Comparison of ENCODE assay signal across 36 cellular contexts in the genomic region with DNA sequence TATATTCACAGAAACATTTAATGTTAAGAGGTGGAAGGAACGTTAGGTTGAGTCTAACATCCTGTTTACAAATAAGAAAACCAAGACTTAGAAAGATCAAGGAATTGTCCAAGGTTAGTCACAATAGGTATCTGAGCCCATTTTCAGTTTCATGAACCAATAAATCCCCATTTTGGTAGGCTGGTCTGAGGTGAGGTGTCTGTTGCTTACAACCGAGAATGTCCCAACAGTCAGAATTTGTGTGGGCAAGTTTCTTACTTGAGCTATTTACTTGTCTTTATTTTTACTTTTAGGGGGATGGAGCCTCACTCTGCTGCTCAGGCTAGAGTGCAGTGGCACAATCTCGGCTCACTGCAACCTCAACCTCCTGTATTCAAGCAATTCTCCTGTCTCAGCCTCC.
"Had no signal": no experiment of that assay in that cellular context is flagged by ENCODE, and none has a peak within 500 bp of the region (broad histone marks: within the 10 kb centered on the region; RNA-seq: fewer than 3 reads in every experiment).

No MANE protein-coding gene starts in this region.

- H3K4me3 Mint-ChIP-seq: activated naive CD4-positive, alpha-beta T cell treated with anti-CD3 and anti-CD28 coated beads for 36 hours; activated naive CD4-positive, alpha-beta T cell treated with anti-CD3 and anti-CD28 coated beads, Interleukin-2, amount 10 ng/mL, durations not matched to agents 7 days and 5 days; activated naive CD4-positive, alpha-beta T cell treated with anti-CD3 and anti-CD28 coated beads, Interleukin-2, amount 50 U/mL, for 24 hours; activated naive CD8-positive, alpha-beta T cell; activated naive CD8-positive, alpha-beta T cell treated with anti-CD3 and anti-CD28 coated beads for 36 hours; activated naive CD8-positive, alpha-beta T cell treated with anti-CD3 and anti-CD28 coated beads, Interleukin-2, amount 10 ng/mL, durations not matched to agents 7 days and 5 days; activated naive CD8-positive, alpha-beta T cell treated with anti-CD3 and anti-CD28 coated beads, Interleukin-2, amount 50 U/mL, for 24 hours; activated T-cell treated with anti-CD3 and anti-CD28 coated beads, Interleukin-2, amount 50 U/mL, for 24 hours; activated T-cell treated with anti-CD3 and anti-CD28 coated beads, Interleukin-2, amount 50 U/mL, for 4 hours; activated T-cell treated with anti-CD3 and anti-CD28 coated beads, Interleukin-2, amount 50 U/mL, for 72 hours; activated T-helper 1 cell treated with anti-CD3 and anti-CD28 coated beads, Interleukin-12 subunit alpha, Interleukin-12 subunit beta, Interleukin-2, Interleukin-4 antibody, amounts not matched to agents 30 ng/mL and 10 ng/mL and 1 ng/mL, durations not matched to agents 14 hours and 24 hours and 36 hours; brain; central memory CD8-positive, alpha-beta T cell had no signal

- H3K27ac ChIP-seq: adrenal gland, ascending aorta, body of pancreas, brain microvascular endothelial cell, breast epithelium, cardiac muscle cell had no signal

- H3K9me3 Mint-ChIP-seq: activated naive CD4-positive, alpha-beta T cell treated with anti-CD3 and anti-CD28 coated beads, Interleukin-2, amount 50 U/mL, for 24 hours; central memory CD8-positive, alpha-beta T cell had no signal

- H3K27me3 ChIP-seq: adrenal gland, ascending aorta, body of pancreas, brain microvascular endothelial cell, breast epithelium, cardiac muscle cell had no signal

- H3K4me1 Mint-ChIP-seq: activated naive CD4-positive, alpha-beta T cell treated with anti-CD3 and anti-CD28 coated beads, Interleukin-2, amount 10 ng/mL, durations not matched to agents 7 days and 5 days; activated naive CD4-positive, alpha-beta T cell treated with anti-CD3 and anti-CD28 coated beads, Interleukin-2, amount 50 U/mL, for 24 hours; activated naive CD8-positive, alpha-beta T cell treated with anti-CD3 and anti-CD28 coated beads for 36 hours; activated naive CD8-positive, alpha-beta T cell treated with anti-CD3 and anti-CD28 coated beads, Interleukin-2, amount 10 ng/mL, durations not matched to agents 7 days and 5 days; activated naive CD8-positive, alpha-beta T cell treated with anti-CD3 and anti-CD28 coated beads, Interleukin-2, amount 50 U/mL, for 24 hours; central memory CD8-positive, alpha-beta T cell had no signal

- H3K27me3 Mint-ChIP-seq: activated naive CD4-positive, alpha-beta T cell treated with anti-CD3 and anti-CD28 coated beads, Interleukin-2, amount 50 U/mL, for 24 hours; activated naive CD8-positive, alpha-beta T cell treated with anti-CD3 and anti-CD28 coated beads for 36 hours; activated naive CD8-positive, alpha-beta T cell treated with anti-CD3 and anti-CD28 coated beads, Interleukin-2, amount 10 ng/mL, durations not matched to agents 7 days and 5 days; activated naive CD8-positive, alpha-beta T cell treated with anti-CD3 and anti-CD28 coated beads, Interleukin-2, amount 50 U/mL, for 24 hours; activated T-cell treated with anti-CD3 and anti-CD28 coated beads, Interleukin-2, amount 50 U/mL, for 24 hours; brain; central memory CD8-positive, alpha-beta T cell had no signal

- H3K27ac Mint-ChIP-seq: activated naive CD4-positive, alpha-beta T cell treated with anti-CD3 and anti-CD28 coated beads for 36 hours; activated naive CD4-positive, alpha-beta T cell treated with anti-CD3 and anti-CD28 coated beads, Interleukin-2, amount 10 ng/mL, durations not matched to agents 7 days and 5 days; activated naive CD4-positive, alpha-beta T cell treated with anti-CD3 and anti-CD28 coated beads, Interleukin-2, amount 50 U/mL, for 24 hours; activated naive CD4-positive, alpha-beta T cell treated with anti-CD3 and anti-CD28 coated beads, Interleukin-2, amount 50 U/mL, for 72 hours; activated naive CD8-positive, alpha-beta T cell; activated naive CD8-positive, alpha-beta T cell treated with anti-CD3 and anti-CD28 coated beads for 36 hours; activated naive CD8-positive, alpha-beta T cell treated with anti-CD3 and anti-CD28 coated beads, Interleukin-2, amount 10 ng/mL, durations not matched to agents 7 days and 5 days; activated naive CD8-positive, alpha-beta T cell treated with anti-CD3 and anti-CD28 coated beads, Interleukin-2, amount 50 U/mL, for 24 hours; activated T-cell treated with anti-CD3 and anti-CD28 coated beads, Interleukin-2, amount 50 U/mL, for 24 hours; activated T-cell treated with anti-CD3 and anti-CD28 coated beads, Interleukin-2, amount 50 U/mL, for 72 hours; activated T-helper 1 cell treated with anti-CD3 and anti-CD28 coated beads, Interleukin-12 subunit alpha, Interleukin-12 subunit beta, Interleukin-2, Interleukin-4 antibody, amounts not matched to agents 30 ng/mL and 10 ng/mL and 1 ng/mL, durations not matched to agents 14 hours and 24 hours and 36 hours; activated T-helper 2 cell treated with anti-CD3 and anti-CD28 coated beads, Interferon-gamma antibody, Interleukin-2, Interleukin-4, amounts not matched to agents 10 μg/mL and 5 μg/mL and 100 μg/mL, durations not matched to agents 14 hours and 24 hours and 36 hours; brain had no signal

- DNase-seq: activated effector memory CD4-positive, alpha-beta T cell treated with anti-CD3 and anti-CD28 coated beads, Interleukin-2, amount 50 U/mL, for 16 hours; activated effector memory CD4-positive, alpha-beta T cell treated with Interleukin-2 at 50 U/mL for 16 hours; activated gamma-delta T cell; activated gamma-delta T cell treated with Interleukin-2 at 50 U/mL for 16 hours; activated naive CD4-positive, alpha-beta T cell; activated naive CD4-positive, alpha-beta T cell treated with anti-CD3 and anti-CD28 coated beads for 36 hours; activated naive CD4-positive, alpha-beta T cell treated with anti-CD3 and anti-CD28 coated beads, Interleukin-2, amount 10 ng/mL, durations not matched to agents 7 days and 5 days; activated naive CD4-positive, alpha-beta T cell treated with anti-CD3 and anti-CD28 coated beads, Interleukin-2, amount 50 U/mL, for 16 hours; activated naive CD4-positive, alpha-beta T cell treated with Interleukin-2 at 50 U/mL for 16 hours; activated naive CD8-positive, alpha-beta T cell treated with anti-CD3 and anti-CD28 coated beads for 36 hours; activated naive CD8-positive, alpha-beta T cell treated with anti-CD3 and anti-CD28 coated beads, Interleukin-2, amount 10 ng/mL, durations not matched to agents 7 days and 5 days; activated naive CD8-positive, alpha-beta T cell treated with anti-CD3 and anti-CD28 coated beads, Interleukin-2, amount 50 U/mL, for 24 hours; activated T-cell treated with anti-CD3 and anti-CD28 coated beads, Interleukin-2, amount 50 U/mL, for 24 hours; activated T-cell treated with anti-CD3 and anti-CD28 coated beads, Interleukin-2, amount 50 U/mL, for 4 hours; activated T-cell treated with anti-CD3 and anti-CD28 coated beads, Interleukin-2, amount 50 U/mL, for 48 hours; activated T-cell treated with anti-CD3 and anti-CD28 coated beads, Interleukin-2, amount 50 U/mL, for 72 hours; adrenal gland; amniotic stem cell; amygdala; anterior cingulate cortex; aorta; body of pancreas; brain microvascular endothelial cell; caudate nucleus; central memory CD4-positive, alpha-beta T cell; cerebellar nuclear complex had no signal

- ATAC-seq: activated naive CD4-positive, alpha-beta T cell treated with anti-CD3 and anti-CD28 coated beads, Interleukin-2, amount 50 U/mL, for 72 hours; activated naive CD8-positive, alpha-beta T cell treated with anti-CD3 and anti-CD28 coated beads, Interleukin-2, amount 50 U/mL, for 24 hours; activated T-cell treated with anti-CD3 and anti-CD28 coated beads, Interleukin-2, amount 50 U/mL, for 4 hours; activated T-cell treated with anti-CD3 and anti-CD28 coated beads, Interleukin-2, amount 50 U/mL, for 72 hours; body of pancreas had no signal

- H3K9me3 ChIP-seq: adrenal gland had no signal

- H3K36me3 ChIP-seq: adrenal gland, ascending aorta, brain microvascular endothelial cell, breast epithelium, cardiac muscle cell had no signal

- H3K4me3 ChIP-seq: adrenal gland, ascending aorta, body of pancreas, breast epithelium, cardiac muscle cell had no signal

- H3K4me1 ChIP-seq: ascending aorta, body of pancreas, breast epithelium had no signal
